Comparison of ENCODE assay signal across 36 cellular contexts in the genomic region with DNA sequence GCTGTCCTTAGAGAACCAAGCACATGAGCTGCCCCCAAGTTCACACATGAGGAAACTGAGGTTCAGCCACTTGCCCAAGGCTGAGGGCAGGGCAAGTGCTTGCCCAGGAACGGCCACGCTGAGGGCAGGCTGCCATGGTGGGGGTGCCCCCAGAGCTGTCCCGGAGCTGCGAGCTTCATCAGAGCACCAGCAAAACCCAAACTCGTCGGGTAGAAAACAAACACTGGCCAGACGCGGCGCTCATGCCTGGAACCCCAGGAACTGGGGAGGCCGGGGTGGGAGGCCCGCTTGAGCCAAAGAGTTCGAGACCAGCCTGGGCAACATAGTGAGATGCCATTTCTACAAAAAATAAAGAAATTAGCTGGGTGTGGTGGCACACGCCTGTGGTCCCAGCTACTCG. TPM values are rescaled to one million over a fixed set of nuclear protein-coding genes. Genes with fewer than 3 reads are reported as not detected.
"Had no signal": no experiment of that assay in that cellular context is flagged by ENCODE, and none has a peak within 500 bp of the region (broad histone marks: within the 10 kb centered on the region; RNA-seq: fewer than 3 reads in every experiment).

No MANE protein-coding gene starts in this region.

- DNase-seq: activated CD4-positive, alpha-beta memory T cell treated with anti-CD3 and anti-CD28 coated beads for 36 hours; activated CD4-positive, alpha-beta T cell treated with anti-CD3 and anti-CD28 coated beads for 36 hours; activated CD4-positive, alpha-beta T cell treated with anti-CD3 and anti-CD28 coated beads, Interleukin-2, amount 10 ng/mL, durations not matched to agents 24 days and 14 days; activated CD4-positive, CD25-positive, alpha-beta regulatory T cell; activated CD4-positive, CD25-positive, alpha-beta regulatory T cell treated with anti-CD3 and anti-CD28 coated beads, Interleukin-2, amount 50 U/mL, for 72 hours; activated CD8-positive, alpha-beta memory T cell treated with anti-CD3 and anti-CD28 coated beads, Interleukin-2, amount 10 ng/mL, durations not matched to agents 7 days and 5 days; activated CD8-positive, alpha-beta memory T cell treated with anti-CD3 and anti-CD28 coated beads, Interleukin-2, amount 50 U/mL, for 4 hours; activated CD8-positive, alpha-beta T cell treated with anti-CD3 and anti-CD28 coated beads, Interleukin-2, amount 10 ng/mL, durations not matched to agents 7 days and 5 days; activated effector memory CD4-positive, alpha-beta T cell treated with anti-CD3 and anti-CD28 coated beads, Interleukin-2, amount 50 U/mL, for 16 hours; activated naive CD4-positive, alpha-beta T cell treated with anti-CD3 and anti-CD28 coated beads, Interleukin-2, amount 10 ng/mL, durations not matched to agents 7 days and 5 days; activated T-cell treated with anti-CD3 and anti-CD28 coated beads, Interleukin-2, amount 50 U/mL, for 1 hour; activated T-cell treated with anti-CD3 and anti-CD28 coated beads, Interleukin-2, amount 50 U/mL, for 48 hours; amniotic stem cell; anterior cingulate cortex; body of pancreas; caudate nucleus; colonic mucosa; effector CD8-positive, alpha-beta T cell; esophagus squamous epithelium; foreskin melanocyte; T-helper 2 cell had no signal

- H3K27me3 Mint-ChIP-seq: activated CD8-positive, alpha-beta memory T cell treated with anti-CD3 and anti-CD28 coated beads, Interleukin-2, amount 10 ng/mL, durations not matched to agents 7 days and 5 days had no signal

- H3K36me3 Mint-ChIP-seq: activated CD4-positive, alpha-beta memory T cell treated with anti-CD3 and anti-CD28 coated beads for 36 hours; activated CD8-positive, alpha-beta memory T cell treated with anti-CD3 and anti-CD28 coated beads, Interleukin-2, amount 10 ng/mL, durations not matched to agents 7 days and 5 days; activated naive CD4-positive, alpha-beta T cell treated with anti-CD3 and anti-CD28 coated beads, Interleukin-2, amount 10 ng/mL, durations not matched to agents 7 days and 5 days; activated naive CD8-positive, alpha-beta T cell had no signal

- H3K27ac ChIP-seq: body of pancreas, colonic mucosa, epithelial cell of prostate, esophagus squamous epithelium, gastroesophageal sphincter had no signal

- H3K36me3 ChIP-seq: colonic mucosa, esophagus squamous epithelium, gastroesophageal sphincter had no signal

- H3K4me3 ChIP-seq: body of pancreas, colonic mucosa, esophagus squamous epithelium, gastroesophageal sphincter had no signal

- H3K9me3 Mint-ChIP-seq: activated CD4-positive, alpha-beta memory T cell treated with anti-CD3 and anti-CD28 coated beads for 36 hours; activated CD4-positive, alpha-beta T cell treated with anti-CD3 and anti-CD28 coated beads, Interleukin-2, amount 10 ng/mL, durations not matched to agents 24 days and 14 days; activated T-helper 1 cell treated with anti-CD3 and anti-CD28 coated beads, Interleukin-12 subunit alpha, Interleukin-12 subunit beta, Interleukin-2, Interleukin-4 antibody, amounts not matched to agents 30 ng/mL and 10 ng/mL and 1 ng/mL, durations not matched to agents 14 hours and 24 hours and 36 hours; activated T-helper 2 cell treated with anti-CD3 and anti-CD28 coated beads, Interferon-gamma antibody, Interleukin-2, Interleukin-4, amounts not matched to agents 10 μg/mL and 5 μg/mL and 100 μg/mL, durations not matched to agents 14 hours and 24 hours and 36 hours had no signal

- ATAC-seq: activated CD4-positive, alpha-beta T cell treated with anti-CD3 and anti-CD28 coated beads for 36 hours; activated CD8-positive, alpha-beta memory T cell treated with anti-CD3 and anti-CD28 coated beads, Interleukin-2, amount 10 ng/mL, durations not matched to agents 7 days and 5 days; activated CD8-positive, alpha-beta T cell treated with anti-CD3 and anti-CD28 coated beads, Interleukin-2, amount 10 ng/mL, durations not matched to agents 7 days and 5 days; body of pancreas; gastroesophageal sphincter had no signal

- H3K4me1 ChIP-seq: body of pancreas, colonic mucosa, esophagus squamous epithelium, gastroesophageal sphincter had no signal

- H3K4me1 Mint-ChIP-seq: activated CD4-positive, alpha-beta T cell treated with anti-CD3 and anti-CD28 coated beads for 36 hours; activated CD4-positive, alpha-beta T cell treated with anti-CD3 and anti-CD28 coated beads, Interleukin-2, amount 10 ng/mL, durations not matched to agents 24 days and 14 days; activated CD8-positive, alpha-beta memory T cell treated with anti-CD3 and anti-CD28 coated beads, Interleukin-2, amount 10 ng/mL, durations not matched to agents 7 days and 5 days; activated naive CD4-positive, alpha-beta T cell treated with anti-CD3 and anti-CD28 coated beads, Interleukin-2, amount 10 ng/mL, durations not matched to agents 7 days and 5 days had no signal

- FAIRE-seq: endometrium, endothelial cell of umbilical vein had no signal

- H3K27ac Mint-ChIP-seq: activated CD4-positive, alpha-beta memory T cell treated with anti-CD3 and anti-CD28 coated beads for 36 hours; activated CD4-positive, alpha-beta T cell treated with anti-CD3 and anti-CD28 coated beads for 36 hours; activated CD4-positive, alpha-beta T cell treated with anti-CD3 and anti-CD28 coated beads, Interleukin-2, amount 10 ng/mL, durations not matched to agents 24 days and 14 days; activated CD8-positive, alpha-beta memory T cell treated with anti-CD3 and anti-CD28 coated beads, Interleukin-2, amount 10 ng/mL, durations not matched to agents 7 days and 5 days; activated CD8-positive, alpha-beta T cell treated with anti-CD3 and anti-CD28 coated beads, Interleukin-2, amount 10 ng/mL, durations not matched to agents 7 days and 5 days; activated naive CD4-positive, alpha-beta T cell treated with anti-CD3 and anti-CD28 coated beads, Interleukin-2, amount 10 ng/mL, durations not matched to agents 7 days and 5 days; activated naive CD8-positive, alpha-beta T cell; activated T-helper 1 cell treated with anti-CD3 and anti-CD28 coated beads, Interleukin-12 subunit alpha, Interleukin-12 subunit beta, Interleukin-2, Interleukin-4 antibody, amounts not matched to agents 30 ng/mL and 10 ng/mL and 1 ng/mL, durations not matched to agents 14 hours and 24 hours and 36 hours; activated T-helper 2 cell treated with anti-CD3 and anti-CD28 coated beads, Interferon-gamma antibody, Interleukin-2, Interleukin-4, amounts not matched to agents 10 μg/mL and 5 μg/mL and 100 μg/mL, durations not matched to agents 14 hours and 24 hours and 36 hours had no signal

- H3K4me3 Mint-ChIP-seq: activated CD4-positive, alpha-beta memory T cell treated with anti-CD3 and anti-CD28 coated beads for 36 hours; activated CD4-positive, alpha-beta T cell treated with anti-CD3 and anti-CD28 coated beads for 36 hours; activated CD4-positive, alpha-beta T cell treated with anti-CD3 and anti-CD28 coated beads, Interleukin-2, amount 10 ng/mL, durations not matched to agents 24 days and 14 days; activated CD8-positive, alpha-beta memory T cell treated with anti-CD3 and anti-CD28 coated beads, Interleukin-2, amount 10 ng/mL, durations not matched to agents 7 days and 5 days; activated CD8-positive, alpha-beta T cell treated with anti-CD3 and anti-CD28 coated beads, Interleukin-2, amount 10 ng/mL, durations not matched to agents 7 days and 5 days; activated naive CD4-positive, alpha-beta T cell treated with anti-CD3 and anti-CD28 coated beads, Interleukin-2, amount 10 ng/mL, durations not matched to agents 7 days and 5 days; activated naive CD8-positive, alpha-beta T cell; activated T-helper 1 cell treated with anti-CD3 and anti-CD28 coated beads, Interleukin-12 subunit alpha, Interleukin-12 subunit beta, Interleukin-2, Interleukin-4 antibody, amounts not matched to agents 30 ng/mL and 10 ng/mL and 1 ng/mL, durations not matched to agents 14 hours and 24 hours and 36 hours had no signal

- H3K9me3 ChIP-seq: body of pancreas, colonic mucosa, esophagus squamous epithelium, gastroesophageal sphincter had no signal

RNA-seq across cellular contexts. Expression of a gene that starts 38.4 kb away (rescaled TPM):
- total RNA-seq: activated CD4-positive, alpha-beta memory T cell treated with anti-CD3 and anti-CD28 coated beads for 36 hours; activated CD4-positive, alpha-beta T cell treated with anti-CD3 and anti-CD28 coated beads for 36 hours; activated CD4-positive, alpha-beta T cell treated with anti-CD3 and anti-CD28 coated beads, Interleukin-2, amount 10 ng/mL, durations not matched to agents 24 days and 14 days; activated CD8-positive, alpha-beta memory T cell treated with anti-CD3 and anti-CD28 coated beads for 36 hours; activated CD8-positive, alpha-beta memory T cell treated with anti-CD3 and anti-CD28 coated beads, Interleukin-2, amount 10 ng/mL, durations not matched to agents 7 days and 5 days; activated CD8-positive, alpha-beta T cell treated with anti-CD3 and anti-CD28 coated beads, Interleukin-2, amount 10 ng/mL, durations not matched to agents 7 days and 5 days; activated T-helper 1 cell treated with anti-CD3 and anti-CD28 coated beads, Interleukin-12 subunit alpha, Interleukin-12 subunit beta, Interleukin-2, Interleukin-4 antibody, amounts not matched to agents 30 ng/mL and 10 ng/mL and 1 ng/mL, durations not matched to agents 14 hours and 24 hours and 36 hours; activated T-helper 2 cell treated with anti-CD3 and anti-CD28 coated beads, Interferon-gamma antibody, Interleukin-2, Interleukin-4, amounts not matched to agents 10 μg/mL and 5 μg/mL and 100 μg/mL, durations not matched to agents 14 hours and 24 hours and 36 hours; body of pancreas; colonic mucosa; dermis microvascular lymphatic vessel endothelial cell; endothelial cell of umbilical vein; esophagus squamous epithelium; fibroblast of lung; fibroblast of villous mesenchyme; gastroesophageal sphincter; glomerular endothelial cell; T-helper 1 cell treated with Interleukin-12 subunit alpha and Interleukin-12 subunit beta and Interleukin-4 antibody, amounts not matched to agents 30 ng/mL and 1 ng/mL, for 36 hours had no signal
- polyA plus RNA-seq: adipose tissue, endothelial cell of umbilical vein, esophagus, fibroblast of lung had no signal
